Comparison of ENCODE assay signal across 1 cellular context in genomic region chr7:2811476-2812118, GRCh38.
TF ChIP-seq lines count a peak whose summit lies in the region.

No MANE protein-coding gene starts in this region.

TF ChIP-seq in HepG2, 621 proteins besides CTCF, POLR2A, EP300 and RAD21 (continued from another document and continues in another):
- TF ChIP-seq ZNF407 (CRISPR knock-in tag; IDR thresholded peaks at IDR 0.05; ENCODE audit: not compliant biosample characterization) (no peak), ZNF138 (CRISPR knock-in tag; IDR thresholded peaks at IDR 0.05; ENCODE audit: low read depth) (no peak), TEAD3 (CRISPR knock-in tag; optimal IDR thresholded peaks at IDR 0.05; ENCODE audit: borderline replicate concordance) (no peak), ETV5 (CRISPR knock-in tag; IDR thresholded peaks at IDR 0.05; ENCODE audit: borderline replicate concordance) (0 out of 2 replicates have a peak, but pooled peaks have one; percentile 27), HDAC2 (CRISPR knock-in tag; IDR thresholded peaks at IDR 0.05) (no peak; the same call in 1 of the 2 replicates), FOXJ3 (CRISPR knock-in tag; IDR thresholded peaks at IDR 0.05; ENCODE audit: borderline replicate concordance) (no peak), ZNF205 (CRISPR knock-in tag; IDR thresholded peaks at IDR 0.05) (no peak), ZSCAN22 (CRISPR knock-in tag; IDR thresholded peaks at IDR 0.05) (no peak), THRA (CRISPR knock-in tag; IDR thresholded peaks at IDR 0.05; ENCODE audit: borderline replicate concordance) (peak; percentile 51; the same call in 1 of the 2 replicates), TEAD2 (CRISPR knock-in tag; IDR thresholded peaks at IDR 0.05) (no peak), ZFP37 (CRISPR knock-in tag; IDR thresholded peaks at IDR 0.05; ENCODE audit: borderline replicate concordance) (no peak), HNRNPH1 (optimal IDR thresholded peaks at IDR 0.05; ENCODE audit: low read depth, low read length) (no peak), CEBPG (CRISPR knock-in tag; IDR thresholded peaks at IDR 0.05) (peak; percentile 91), RARA (CRISPR knock-in tag; IDR thresholded peaks at IDR 0.05) (no peak), RCOR2 (CRISPR knock-in tag; IDR thresholded peaks at IDR 0.05) (0 out of 2 replicates have a peak, but pooled peaks have one; percentile 46), IRF2 (CRISPR knock-in tag; IDR thresholded peaks at IDR 0.05) (0 out of 2 replicates have a peak, but pooled peaks have one; percentile 23), ZNF12 (CRISPR knock-in tag; IDR thresholded peaks at IDR 0.05) (0 out of 2 replicates have a peak, but pooled peaks have one; percentile 38), NBN (conservative IDR thresholded peaks at IDR 0.05) (no peak), ZBTB8A (CRISPR knock-in tag; IDR thresholded peaks at IDR 0.05; ENCODE audit: borderline replicate concordance, low read depth) (no peak), ZUFSP (CRISPR knock-in tag; IDR thresholded peaks at IDR 0.05; ENCODE audit: borderline replicate concordance) (no peak), ARNT (IDR thresholded peaks at IDR 0.05) (no peak), MIER2 (CRISPR knock-in tag; IDR thresholded peaks at IDR 0.05) (peak; percentile 72; the same call in 1 of the 2 replicates), E2F1 (CRISPR knock-in tag; IDR thresholded peaks at IDR 0.05) (no peak), ZFAT (CRISPR knock-in tag; conservative IDR thresholded peaks at IDR 0.05) (no peak), GATAD2A (CRISPR knock-in tag; IDR thresholded peaks at IDR 0.05) (peak; percentile 73), ZNF343 (CRISPR knock-in tag; IDR thresholded peaks at IDR 0.05) (no peak), KLF6 (CRISPR knock-in tag; IDR thresholded peaks at IDR 0.05) (peak; percentile 59; the same call in 1 of the 2 replicates), BCL6 (CRISPR knock-in tag; IDR thresholded peaks at IDR 0.05) (peak; percentile 50; the same call in 1 of the 2 replicates), ZNF510 (CRISPR knock-in tag; IDR thresholded peaks at IDR 0.05; ENCODE audit: low read depth) (no peak), MEIS1 (CRISPR knock-in tag; IDR thresholded peaks at IDR 0.05; ENCODE audit: borderline replicate concordance) (no peak), CBX2 (IDR thresholded peaks at IDR 0.05; ENCODE audit: low read depth, low read length) (no peak), CBX2 (CRISPR knock-in tag; IDR thresholded peaks at IDR 0.05; ENCODE audit: low read depth) (no peak), MTERF4 (CRISPR knock-in tag; IDR thresholded peaks at IDR 0.05) (no peak), SP4 (CRISPR knock-in tag; IDR thresholded peaks at IDR 0.05) (no peak), ZC3H4 (CRISPR knock-in tag; IDR thresholded peaks at IDR 0.05; ENCODE audit: borderline replicate concordance) (no peak), RBM22 (optimal IDR thresholded peaks at IDR 0.05; ENCODE audit: low read length) (peak; percentile 14), ZNF292 (CRISPR knock-in tag; IDR thresholded peaks at IDR 0.05; ENCODE audit: borderline replicate concordance, low read depth) (peak; percentile 21; the same call in 1 of the 2 replicates), SRY (CRISPR knock-in tag; IDR thresholded peaks at IDR 0.05) (0 out of 2 replicates have a peak, but pooled peaks have one; percentile 71), LRRFIP1 (CRISPR knock-in tag; conservative IDR thresholded peaks at IDR 0.05) (no peak), MAZ (IDR thresholded peaks at IDR 0.05; ENCODE audit: borderline replicate concordance, low read depth, low read length) (no peak), MAZ (CRISPR knock-in tag; IDR thresholded peaks at IDR 0.05; ENCODE audit: low read depth) (0 out of 2 replicates have a peak, but pooled peaks have one; percentile 19), ZNF644 (CRISPR knock-in tag; IDR thresholded peaks at IDR 0.05; ENCODE audit: low read depth) (no peak), TSC22D2 (CRISPR knock-in tag; IDR thresholded peaks at IDR 0.05; ENCODE audit: borderline replicate concordance) (no peak), ZNF605 (CRISPR knock-in tag; IDR thresholded peaks at IDR 0.05) (no peak), ZHX1 (CRISPR knock-in tag; IDR thresholded peaks at IDR 0.05; ENCODE audit: low read depth) (0 out of 2 replicates have a peak, but pooled peaks have one; percentile 2)
